ENCODE assay signal across 1 cellular context in the genomic region with DNA sequence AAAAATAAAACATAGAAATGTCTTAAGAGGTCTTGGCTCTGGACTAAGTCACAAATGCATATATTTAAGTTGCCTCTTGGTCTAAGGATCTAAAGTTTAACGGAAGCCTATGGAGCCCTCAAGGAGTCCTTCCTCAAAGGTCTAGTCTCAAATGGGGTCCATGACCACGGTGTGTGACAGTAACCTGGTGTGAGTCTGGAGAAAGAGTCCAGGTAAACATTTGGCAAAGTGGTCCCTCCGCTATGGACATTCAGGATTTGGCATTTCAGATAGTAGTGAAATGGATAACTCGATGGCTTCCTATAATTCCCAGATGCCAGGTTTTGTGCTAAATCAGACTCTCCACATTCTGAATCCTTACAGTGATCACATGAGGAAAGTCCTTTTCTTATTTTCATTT.
TF ChIP-seq lines count a peak whose summit lies in the region.

No MANE protein-coding gene starts in this region.

TF ChIP-seq in K562, 482 proteins besides CTCF, POLR2A, EP300 and RAD21:
- no peak for TF ChIP-seq DIDO1 (tag; IDR thresholded peaks at IDR 0.05; ENCODE audit: low read depth)
- no peak for TF ChIP-seq HNRNPL (IDR thresholded peaks at IDR 0.05; ENCODE audit: low read depth, low read length)
- no peak for TF ChIP-seq HEY1 (CRISPR knock-in tag; IDR thresholded peaks at IDR 0.05; ENCODE audit: borderline replicate concordance)
- no peak for TF ChIP-seq GTF2A2 (tag; IDR thresholded peaks at IDR 0.05)
- no peak for TF ChIP-seq PCBP1 (IDR thresholded peaks at IDR 0.05; ENCODE audit: low read depth, low read length, poor library complexity, severe bottlenecking)
- TF ChIP-seq EWSR1 (IDR thresholded peaks at IDR 0.05; ENCODE audit: borderline replicate concordance, low read depth, partially characterized antibody) = no peak
- no peak for TF ChIP-seq ZNF589 (CRISPR knock-in tag; IDR thresholded peaks at IDR 0.05; ENCODE audit: low read depth)
- TF ChIP-seq ELF2 (CRISPR knock-in tag; IDR thresholded peaks at IDR 0.05) = no peak
- no peak for TF ChIP-seq PHB2 (IDR thresholded peaks at IDR 0.05; ENCODE audit: low read depth)
TF ChIP-seq in K562: peak in this region for 0.
